Comparison of ENCODE assay signal across 15 cellular contexts in the genomic region with DNA sequence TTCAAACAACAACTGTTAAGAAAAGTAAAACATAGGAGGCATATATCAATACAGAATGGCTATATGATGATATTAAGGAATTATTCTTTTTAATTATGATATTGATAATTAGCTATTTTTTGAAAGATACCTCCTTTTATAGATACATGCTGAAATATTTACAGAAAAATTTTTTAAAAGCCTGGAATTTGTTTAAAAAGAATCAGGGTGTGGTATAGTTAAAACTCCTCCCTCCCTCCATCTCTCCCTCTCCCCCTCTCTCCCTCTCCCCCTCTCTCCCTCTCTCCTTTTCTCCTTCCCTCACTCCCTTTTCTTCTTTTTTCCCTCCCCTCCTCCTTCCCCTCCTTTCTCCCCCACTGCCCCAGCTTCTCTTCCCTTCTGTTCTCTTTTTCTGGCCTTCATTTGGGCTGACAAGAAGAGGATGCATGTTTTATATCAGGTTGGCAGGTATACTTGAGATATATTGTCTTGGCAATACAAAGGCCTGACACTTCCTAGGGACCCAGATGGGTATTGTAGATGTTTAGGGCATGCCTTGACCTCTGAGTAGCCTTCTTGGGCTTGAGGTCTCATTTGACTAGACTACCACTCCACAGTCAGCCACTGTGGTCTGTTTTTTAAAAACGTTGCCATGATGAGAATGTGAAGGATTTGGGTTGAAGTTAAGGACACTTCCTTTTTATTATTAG.
DNase-seq lines count a peak whose midpoint lies in the region; TF ChIP-seq lines count a peak whose summit lies in the region.
"Had no signal": no experiment of that assay in that cellular context is flagged by ENCODE, and none has a peak within 500 bp of the region (broad histone marks: within the 10 kb centered on the region; RNA-seq: fewer than 3 reads in every experiment).

No MANE protein-coding gene starts in this region.

- H3K36me3 ChIP-seq in SK-N-SH (replicated peaks in 1 of 2; ENCODE audit: control insufficient read depth in 1 of 2, insufficient read depth in 2 of 2, low read length in 1 of 2) = no peaks in the 10 kb centered on the region
- H3K36me3 ChIP-seq: BE2C had no signal

- H3K4me2 ChIP-seq in SK-N-SH = no peak overlapping the region

- H3K36me3 Mint-ChIP-seq in mesothelial cell of epicardium (peaks cover 1% of the 10 kb centered on the region), endothelial cell (ENCODE audit: low read depth, unreplicated experiment) (peaks cover 4% of the 10 kb centered on the region)
- H3K36me3 Mint-ChIP-seq: CD4-positive, CD25-positive, alpha-beta regulatory T cell had no signal

- no peak for TF ChIP-seq EP300 in SK-N-SH (IDR thresholded peaks at IDR 0.05; ENCODE audit: borderline replicate concordance in 1 of 2, low read depth in 1 of 2, low read length in 1 of 2)

- DNase-seq in SK-N-SH = no peak
- DNase-seq in mesothelial cell of epicardium (ENCODE audit: low spot score in 2 of 2, unreplicated experiment in 2 of 2) = no peak
- no peak for DNase-seq in HCEC 1CT
- DNase-seq in endothelial cell (ENCODE audit: low spot score) = no peak
- DNase-seq in activated gamma-delta T cell treated with Interleukin-2 at 50 U/mL for 16 hours = no peak
- DNase-seq: ACHN; BE2C; C1 segment of cervical spinal cord; Caco-2; CD4-positive, CD25-positive, alpha-beta regulatory T cell; DMS79 treated with DMSO at 0.1 percent for 48 hours; GF-D8; GOT3; H9 had no signal

- peaks cover 0 to 4% of the 10 kb centered on the region in 2 experiments; a peak in 2 of 4 replicates for H3K4me1 ChIP-seq in SK-N-SH (ENCODE audit: control insufficient read depth in 1 of 2, insufficient read depth in 2 of 2, low read depth in 1 of 2, low read length in 1 of 2)
- H3K4me1 ChIP-seq: BE2C, Caco-2 had no signal

- H3K9me3 Mint-ChIP-seq in mesothelial cell of epicardium (no peaks in the 10 kb centered on the region), endothelial cell (ENCODE audit: unreplicated experiment) (no peaks in the 10 kb centered on the region)
- H3K9me3 Mint-ChIP-seq: H9 had no signal

- H3K4me1 Mint-ChIP-seq in mesothelial cell of epicardium (peaks cover 49% of the 10 kb centered on the region), endothelial cell (ENCODE audit: unreplicated experiment) (peaks cover 35% of the 10 kb centered on the region)

- H3F3A ChIP-seq in SK-N-SH (replicated peaks; ENCODE audit: insufficient read depth) = no peaks in the 10 kb centered on the region

- H3K27me3 Mint-ChIP-seq in mesothelial cell of epicardium (ENCODE audit: low read depth) (no peaks in the 10 kb centered on the region), endothelial cell (ENCODE audit: unreplicated experiment) (no peaks in the 10 kb centered on the region)

- no peaks in the 10 kb centered on the region for H3K9me3 ChIP-seq in SK-N-SH
- H3K9me3 ChIP-seq: BE2C, Caco-2 had no signal

- no peak overlapping the region for H3K9ac ChIP-seq in SK-N-SH

- H4K20me1 ChIP-seq in SK-N-SH (ENCODE audit: insufficient read depth) = no peaks in the 10 kb centered on the region

- CTCF ChIA-PET in SK-N-SH (lab: Yijun Ruan, JAX) = no interaction called here

- H3K27ac ChIP-seq in SK-N-SH (ENCODE audit: low read depth in 2 of 2, low read length in 1 of 2) = peak overlapping the region in 1 of 2 experiments; percentile 34; a peak in 1 of 4 replicates
- H3K27ac ChIP-seq in VCaP = peak overlapping the region; percentile 92; the same call in 1 of the 2 replicates

- no peak overlapping the region for H3K4me3 ChIP-seq in SK-N-SH (ENCODE audit: low read depth in 2 of 2, low read length in 1 of 2)

- no peaks in the 10 kb centered on the region for H3K27me3 ChIP-seq in SK-N-SH (ENCODE audit: insufficient read depth)
- H3K27me3 ChIP-seq: BE2C had no signal

- H3K27ac Mint-ChIP-seq in mesothelial cell of epicardium = peak overlapping the region; percentile 10
- no peak overlapping the region for H3K27ac Mint-ChIP-seq in endothelial cell (ENCODE audit: unreplicated experiment)
- H3K27ac Mint-ChIP-seq: CD4-positive, CD25-positive, alpha-beta regulatory T cell had no signal

- POLR2A ChIA-PET in SK-N-SH (lab: Yijun Ruan, JAX) = no interaction called here

- 56% methylated on average over 1 of the region's 1 CpG for WGBS in SK-N-SH (ENCODE audit: low lambda C conversion rate)

- no peak overlapping the region for H2AFZ ChIP-seq in SK-N-SH (ENCODE audit: low read depth)

- no peak for TF ChIP-seq RAD21 in SK-N-SH (IDR thresholded peaks at IDR 0.05; ENCODE audit: low read length)

- H3K9me2 ChIP-seq in SK-N-SH = no peaks in the 10 kb centered on the region

- TF ChIP-seq CTCF in SK-N-SH (IDR thresholded peaks at IDR 0.05) (no peak), VCaP (conservative IDR thresholded peaks at IDR 0.05) (no peak), mesothelial cell of epicardium (IDR thresholded peaks at IDR 0.05; ENCODE audit: unreplicated experiment) (no peak), endothelial cell (IDR thresholded peaks at IDR 0.05; ENCODE audit: unreplicated experiment) (no peak)

- no peak overlapping the region for H3K4me3 Mint-ChIP-seq in mesothelial cell of epicardium
- no peak overlapping the region for H3K4me3 Mint-ChIP-seq in endothelial cell (ENCODE audit: unreplicated experiment)
- H3K4me3 Mint-ChIP-seq: CD4-positive, CD25-positive, alpha-beta regulatory T cell; H9 had no signal

- no peaks in the 10 kb centered on the region for H3K79me2 ChIP-seq in SK-N-SH (ENCODE audit: insufficient read depth)

TF ChIP-seq in SK-N-SH, 30 proteins besides CTCF, POLR2A, EP300 and RAD21:
- TF ChIP-seq TCF12 (IDR thresholded peaks at IDR 0.05) = peak; percentile 31; the same call in 1 of the 2 replicates
- TF ChIP-seq TEAD4 (IDR thresholded peaks at IDR 0.05; ENCODE audit: borderline replicate concordance, insufficient read depth) = no peak
